17 cellular contexts compared by ENCODE assay signal in genomic region chr9:135869916-135870315, GRCh38. TPM values are rescaled to one million over a fixed set of nuclear protein-coding genes. Genes with fewer than 3 reads are reported as not detected.
DNase-seq lines count a peak whose midpoint lies in the region; TF ChIP-seq lines count a peak whose summit lies in the region.
"Had no signal": no experiment of that assay in that cellular context is flagged by ENCODE, and none has a peak within 500 bp of the region (broad histone marks: within the 10 kb centered on the region; RNA-seq: fewer than 3 reads in every experiment).

No MANE protein-coding gene starts in this region.

- peaks cover 2% of the 10 kb centered on the region for H3K79me1 ChIP-seq in H9 (ENCODE audit: insufficient read depth, low read depth, low read length, poor library complexity, severe bottlenecking)

- H3T11ph ChIP-seq in H9 (ENCODE audit: low read length) = no peak overlapping the region

- peaks cover 36 to 40% of the 10 kb centered on the region in 2 experiments for H3K4me1 Mint-ChIP-seq in H9

- H3K4me3 Mint-ChIP-seq in H9 = no peak overlapping the region
- H3K4me3 Mint-ChIP-seq: B cell; CD4-positive, alpha-beta T cell; CD8-positive, alpha-beta T cell had no signal

- H2BK15ac ChIP-seq in H9 (ENCODE audit: low read depth, low read length) = no peak overlapping the region

- H3K4me1 ChIP-seq in H9 (ENCODE audit: insufficient read depth, low read length) = peaks cover 5% of the 10 kb centered on the region; the same call in 1 of the 2 replicates
- H3K4me1 ChIP-seq: A549, Caco-2 had no signal

- H3K79me2 ChIP-seq in H9 (ENCODE audit: insufficient read depth, low read length) = peaks cover 24% of the 10 kb centered on the region; the same call in 1 of the 2 replicates

- H2AK5ac ChIP-seq in H9 (ENCODE audit: insufficient read length, low read length) = no peak overlapping the region

- H4K20me1 ChIP-seq in H9 (ENCODE audit: control insufficient read depth, insufficient read depth, insufficient read length) = no peaks in the 10 kb centered on the region

- no peak overlapping the region for H3K4ac ChIP-seq in H9 (ENCODE audit: low read depth, low read length)

- no peaks in the 10 kb centered on the region for H3K27me3 ChIP-seq in H9 (ENCODE audit: insufficient read depth, low read length)
- H3K27me3 ChIP-seq: BLaER1 treated with 17β-estradiol and CSF1 and Interleukin-3, amounts not matched to agents 10 nM and 100 nM had no signal

- no peak overlapping the region for H4K91ac ChIP-seq in H9 (ENCODE audit: insufficient read length, low read depth, low read length)

- H2AFZ ChIP-seq in H9 (ENCODE audit: low read length) = no peak overlapping the region

- peak overlapping the region in 2 of 3 experiments; percentile 71 to 76; a peak in 2 of 7 replicates for H3K27ac Mint-ChIP-seq in H9
- H3K27ac Mint-ChIP-seq: B cell; CD4-positive, alpha-beta T cell; CD8-positive, alpha-beta T cell had no signal

- H2BK5ac ChIP-seq in H9 (ENCODE audit: insufficient read length, low read length) = no peak overlapping the region

- no peaks in the 10 kb centered on the region for H3K23me2 ChIP-seq in H9 (ENCODE audit: insufficient read length, low read depth, low read length, poor library complexity, severe bottlenecking)

- H3K36me3 Mint-ChIP-seq in H9 (ENCODE audit: insufficient read depth in 1 of 3, low read depth in 3 of 3) = peaks cover 5 to 18% (median 16%) of the 10 kb centered on the region in 3 experiments

- peaks cover 0 to 2% of the 10 kb centered on the region in 2 experiments; a peak in 1 of 5 replicates for H3K9me3 Mint-ChIP-seq in H9
- H3K9me3 Mint-ChIP-seq: CD4-positive, alpha-beta T cell; CD8-positive, alpha-beta T cell had no signal

- no peak overlapping the region for H3K27ac ChIP-seq in H9 (ENCODE audit: insufficient read length, low read depth, low read length)
- H3K27ac ChIP-seq: 22Rv1; A549; BLaER1 treated with 17β-estradiol and CSF1 and Interleukin-3, amounts not matched to agents 10 nM and 100 nM; C4-2B had no signal

- H3K56ac ChIP-seq in H9 (ENCODE audit: insufficient read length, low read depth, low read length) = no peak overlapping the region

- H3K23ac ChIP-seq in H9 (ENCODE audit: insufficient read length, low read depth, low read length) = no peak overlapping the region

- DNase-seq in NCI-H82 (lab: John Stamatoyannopoulos, UW) = peak; percentile 42
- no peak for DNase-seq in NCI-H82 treated with DMSO at 0.1 percent for 48 hours (lab: John Stamatoyannopoulos, UW; ENCODE audit: unreplicated experiment)
- no peak for DNase-seq in H9
- peak; percentile 57 for DNase-seq in fibroblast of villous mesenchyme (ENCODE audit: low read depth)
- DNase-seq in NCI-H510A (lab: John Stamatoyannopoulos, UW) = no peak
- DNase-seq: AML-193; Caco-2; Calu3; CD4-positive, alpha-beta T cell; CD8-positive, alpha-beta T cell; DMS79 treated with DMSO at 0.1 percent for 48 hours; GF-D8 had no signal

- no peak overlapping the region for H3K4me2 ChIP-seq in H9 (ENCODE audit: insufficient read depth, insufficient read length, low read length)
- H3K4me2 ChIP-seq: A549; BLaER1 treated with 17β-estradiol and CSF1 and Interleukin-3, amounts not matched to agents 10 nM and 100 nM had no signal

- H3K9me3 ChIP-seq in H9 (ENCODE audit: control insufficient read depth, low read depth, low read length) = no peaks in the 10 kb centered on the region
- H3K9me3 ChIP-seq: A549, Caco-2 had no signal

- H3K18ac ChIP-seq in H9 (ENCODE audit: insufficient read length, low read depth, low read length) = no peak overlapping the region

- no peak overlapping the region for H3K9ac ChIP-seq in H9 (ENCODE audit: extremely low read depth, insufficient read length, low read length)
- H3K9ac ChIP-seq: BLaER1 treated with 17β-estradiol and CSF1 and Interleukin-3, amounts not matched to agents 10 nM and 100 nM had no signal

- TF ChIP-seq CTCF in H9 (conservative IDR thresholded peaks at IDR 0.05) (no peak), fibroblast of villous mesenchyme (IDR thresholded peaks at IDR 0.05; ENCODE audit: insufficient read depth, low read depth, low read length) (no peak)

- WGBS in H9 (ENCODE audit: extremely low coverage, insufficient read length, low lambda C conversion rate) = no CpG with 5 or more reads among the region's 3 CpGs

- no peak overlapping the region for H2BK12ac ChIP-seq in H9 (ENCODE audit: insufficient read length, low read depth, low read length)

- H3K14ac ChIP-seq in H9 (ENCODE audit: insufficient read depth, low read length) = no peak overlapping the region

- no peak overlapping the region for H2BK20ac ChIP-seq in H9 (ENCODE audit: low read depth, low read length, poor library complexity, severe bottlenecking)

- H4K8ac ChIP-seq in H9 (replicated peaks; ENCODE audit: insufficient read length, low read depth, low read length) = no peak overlapping the region

- no peak overlapping the region for H2BK120ac ChIP-seq in H9 (ENCODE audit: low read depth, low read length, poor library complexity, severe bottlenecking)

- no peak overlapping the region for H4K5ac ChIP-seq in H9 (ENCODE audit: insufficient read length, low read depth, low read length)

- no peaks in the 10 kb centered on the region for H3K27me3 Mint-ChIP-seq in H9 (ENCODE audit: low read depth)
- H3K27me3 Mint-ChIP-seq: B cell; CD4-positive, alpha-beta T cell had no signal

- H3K4me3 ChIP-seq in fibroblast of villous mesenchyme (ENCODE audit: low read depth, low read length) = no peak overlapping the region
- H3K4me3 ChIP-seq: A549; BLaER1 treated with 17β-estradiol and CSF1 and Interleukin-3, amounts not matched to agents 10 nM and 100 nM had no signal

RNA-seq across cellular contexts. Expression of gene CAMSAP1, which starts 37.4 kb away (rescaled TPM):
- total RNA-seq in H9 (2021) = 43.6 and 52.7 TPM in 2 replicates
- total RNA-seq in fibroblast of villous mesenchyme = 23.7 and 26.1 TPM in 2 replicates

Comparison
In these comparisons a context has a peak if more than half of its experiments do, and no peak if none do; other contexts are left out.
1. DNase-seq: peak in NCI-H82 (single experiment) and fibroblast of villous mesenchyme (single experiment); none in NCI-H82 treated with DMSO at 0.1 percent for 48 hours (single experiment), H9 (single experiment) and NCI-H510A (single experiment).